In the genomic region with DNA sequence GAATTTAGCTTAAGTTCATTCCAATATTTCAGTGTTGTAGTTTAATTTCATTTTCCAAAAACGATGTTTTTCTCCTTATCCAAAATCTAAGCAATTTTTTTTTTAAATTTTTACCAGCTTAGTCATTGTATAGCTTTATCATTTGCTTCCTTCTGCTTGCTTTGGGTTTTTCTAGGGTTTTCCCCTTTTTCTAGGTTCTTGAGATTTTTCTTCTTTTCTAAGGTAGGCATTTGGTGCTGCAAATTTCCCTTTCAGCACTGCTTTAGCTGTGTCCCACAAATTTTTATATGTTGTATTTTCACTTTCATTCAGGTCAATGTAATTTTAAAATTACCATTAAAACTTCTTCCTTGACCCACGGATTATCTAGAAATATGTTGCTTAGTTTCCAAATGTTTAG, we compare ENCODE assay signal across 25 cellular contexts. TPM values are rescaled to one million over a fixed set of nuclear protein-coding genes. Genes with fewer than 3 reads are reported as not detected.
DNase-seq lines count a peak whose midpoint lies in the region; ATAC-seq and TF ChIP-seq lines count a peak whose summit lies in the region.
"Had no signal": no experiment of that assay in that cellular context is flagged by ENCODE, and none has a peak within 500 bp of the region (broad histone marks: within the 10 kb centered on the region; RNA-seq: fewer than 3 reads in every experiment).

No MANE protein-coding gene starts in this region.

- H3K27me3 Mint-ChIP-seq in natural killer cell treated with Interleukin-12 subunit alpha and Interleukin-12 subunit beta and Interleukin-15 and Interleukin-18, amount 100 ng/mL, for 72 hours = peaks cover 0 to 15% of the 10 kb centered on the region in 2 donors
- H3K27me3 Mint-ChIP-seq in natural killer cell (ENCODE audit: low read depth in 2 of 2) (peaks cover 13 to 59% of the 10 kb centered on the region in 2 donors), activated B cell treated with CpG ODN at 0.5 μM for 24 hours (peaks cover 2% of the 10 kb centered on the region)

- no peak for ATAC-seq in natural killer cell treated with Interleukin-12 subunit alpha and Interleukin-12 subunit beta and Interleukin-15 and Interleukin-18, amount 100 ng/mL, for 72 hours
- ATAC-seq in natural killer cell = no peak
- peak; percentile 59 for ATAC-seq in activated B cell treated with CpG ODN at 0.5 μM for 24 hours (ENCODE audit: low read depth)
- no peak for ATAC-seq in HG03025 (IDR thresholded peaks at IDR 0.05; ENCODE audit: low FRiP score, unreplicated experiment)
- ATAC-seq: HCT116, HepG2, K562, Right ventricle myocardium inferior had no signal

- H3K4me3 ChIP-seq in KMS-11 (IDR thresholded peaks at IDR 0.05; ENCODE audit: insufficient read depth, low read depth, low read length) (no peak overlapping the region), A673 (ENCODE audit: low read depth, low read length, poor library complexity, severe bottlenecking) (no peak overlapping the region), ovary (no peak overlapping the region)
- H3K4me3 ChIP-seq: BLaER1 treated with 17β-estradiol and CSF1 and Interleukin-3, amounts not matched to agents 10 nM and 100 nM; K562; SJSA1 had no signal

- H3K36me3 ChIP-seq in KMS-11 (ENCODE audit: insufficient read depth) (no peaks in the 10 kb centered on the region), A673 (ENCODE audit: insufficient read depth, low read length, poor library complexity, severe bottlenecking) (no peaks in the 10 kb centered on the region), ovary (no peaks in the 10 kb centered on the region)
- H3K36me3 ChIP-seq: BLaER1 treated with 17β-estradiol and CSF1 and Interleukin-3, amounts not matched to agents 10 nM and 100 nM; SJSA1 had no signal

- no peaks in the 10 kb centered on the region for H4K20me1 ChIP-seq in KMS-11 (ENCODE audit: insufficient read depth)
- H4K20me1 ChIP-seq: BLaER1 treated with 17β-estradiol and CSF1 and Interleukin-3, amounts not matched to agents 10 nM and 100 nM had no signal

- H3K9me3 ChIP-seq in A673 (ENCODE audit: low read depth, low read length, poor library complexity, severe bottlenecking) (no peaks in the 10 kb centered on the region), ovary (no peaks in the 10 kb centered on the region)
- H3K9me3 ChIP-seq: BLaER1 treated with 17β-estradiol and CSF1 and Interleukin-3, amounts not matched to agents 10 nM and 100 nM; SJSA1 had no signal

- no peak for DNase-seq in natural killer cell treated with Interleukin-12 subunit alpha and Interleukin-12 subunit beta and Interleukin-15 and Interleukin-18, amount 100 ng/mL, for 72 hours (ENCODE audit: low spot score)
- DNase-seq in natural killer cell (no peak), activated B cell treated with CpG ODN at 0.5 μM for 24 hours (no peak), A673 (ENCODE audit: low spot score) (no peak), epidermal melanocyte (ENCODE audit: insufficient read length, low spot score) (no peak), ovary (no peak)
- DNase-seq: Calu3; CD8-positive, alpha-beta memory T cell; NCI-H1092 treated with DMSO at 0.1 percent for 48 hours; NCI-H1436 treated with DMSO at 0.1 percent for 48 hours; NCI-H1930; NCI-H2227 treated with DMSO at 0.1 percent for 48 hours; NCI-H510A treated with DMSO at 0.1 percent for 48 hours; NCI-H774; T-helper 1 cell had no signal

- H3K9me3 Mint-ChIP-seq in natural killer cell treated with Interleukin-12 subunit alpha and Interleukin-12 subunit beta and Interleukin-15 and Interleukin-18, amount 100 ng/mL, for 72 hours = no peaks in the 10 kb centered on the region
- H3K9me3 Mint-ChIP-seq in natural killer cell = no peaks in the 10 kb centered on the region
- no peaks in the 10 kb centered on the region for H3K9me3 Mint-ChIP-seq in activated B cell treated with CpG ODN at 0.5 μM for 24 hours
- H3K9me3 Mint-ChIP-seq: CD8-positive, alpha-beta memory T cell had no signal

- intact Hi-C loops in natural killer cell (cut with micrococcal nuclease) (no loop called here), activated B cell treated with CpG ODN at 0.5 μM for 24 hours (cut with micrococcal nuclease) (loop anchor here (5.0 kb wide), 1 partner anchor 746 kb away; no protein-coding TSS in a partner anchor), A673 (cut with micrococcal nuclease; ENCODE audit: unreplicated experiment) (no loop called here), ovary (cut with DNase I) (no loop called here)

- H3K27ac ChIP-seq in KMS-11 = no peak overlapping the region
- H3K27ac ChIP-seq in A673 (ENCODE audit: low read depth, low read length, poor library complexity, severe bottlenecking) = no peak overlapping the region
- no peak overlapping the region for H3K27ac ChIP-seq in ovary
- H3K27ac ChIP-seq: 22Rv1; BLaER1 treated with 17β-estradiol and CSF1 and Interleukin-3, amounts not matched to agents 10 nM and 100 nM; HL-60; SJSA1 had no signal

- BruUV-seq in A673 (replicated peaks; lab: Mats Ljungman, UMichigan) = no TSS peak

- WGBS in ovary, 3 donors = 37 to 58% (median 58%) methylated on average over 2 of the region's 2 CpGs

- peak overlapping the region; percentile 22 for H3K4me3 Mint-ChIP-seq in natural killer cell treated with Interleukin-12 subunit alpha and Interleukin-12 subunit beta and Interleukin-15 and Interleukin-18, amount 100 ng/mL, for 72 hours
- H3K4me3 Mint-ChIP-seq in natural killer cell (no peak overlapping the region), activated B cell treated with CpG ODN at 0.5 μM for 24 hours (peak overlapping the region; percentile 21)
- H3K4me3 Mint-ChIP-seq: CD8-positive, alpha-beta memory T cell had no signal

- no peaks in the 10 kb centered on the region for H3K79me2 ChIP-seq in KMS-11 (ENCODE audit: insufficient read depth, low read depth)

- H3K36me3 Mint-ChIP-seq in natural killer cell treated with Interleukin-12 subunit alpha and Interleukin-12 subunit beta and Interleukin-15 and Interleukin-18, amount 100 ng/mL, for 72 hours = peaks cover 4% of the 10 kb centered on the region
- no peaks in the 10 kb centered on the region for H3K36me3 Mint-ChIP-seq in natural killer cell
- H3K36me3 Mint-ChIP-seq in activated B cell treated with CpG ODN at 0.5 μM for 24 hours (ENCODE audit: low read depth) = no peaks in the 10 kb centered on the region
- H3K36me3 Mint-ChIP-seq: CD8-positive, alpha-beta memory T cell had no signal

- peaks cover 18 to 21% of the 10 kb centered on the region in 2 donors for H3K4me1 Mint-ChIP-seq in natural killer cell treated with Interleukin-12 subunit alpha and Interleukin-12 subunit beta and Interleukin-15 and Interleukin-18, amount 100 ng/mL, for 72 hours (ENCODE audit: low read depth in 2 of 2)
- H3K4me1 Mint-ChIP-seq in natural killer cell (peaks cover 0 to 4% of the 10 kb centered on the region in 2 donors), activated B cell treated with CpG ODN at 0.5 μM for 24 hours (peaks cover 53% of the 10 kb centered on the region)

- CTCF ChIA-PET in activated B cell treated with CpG ODN at 0.5 μM for 24 hours (lab: Charles Lee) = no interaction called here
- CTCF ChIA-PET in A673 (lab: Charles Lee) = no interaction called here

- TF ChIP-seq CTCF in natural killer cell (IDR thresholded peaks at IDR 0.05) (no peak), KMS-11 (conservative IDR thresholded peaks at IDR 0.05; ENCODE audit: low read depth, low read length) (no peak), activated B cell treated with CpG ODN at 0.5 μM for 24 hours (IDR thresholded peaks at IDR 0.05) (no peak), A673 (conservative IDR thresholded peaks at IDR 0.05; ENCODE audit: low read depth, low read length) (no peak), ovary (IDR thresholded peaks at IDR 0.05) (no peak)

- no peak overlapping the region for H3K9ac ChIP-seq in KMS-11
- H3K9ac ChIP-seq: BLaER1 treated with 17β-estradiol and CSF1 and Interleukin-3, amounts not matched to agents 10 nM and 100 nM had no signal

- POLR2A ChIA-PET in activated B cell treated with CpG ODN at 0.5 μM for 24 hours (lab: Charles Lee) = interaction anchor here (1.1 to 1.5 kb wide), 3 partner anchors 34 to 271 kb away, joined by 4 to 5 read pairs (median 4); partner anchors contain the start of genes CCDC112 and TICAM2
- POLR2A ChIA-PET in A673 (lab: Charles Lee; ENCODE audit: low non-redundant PET) = interaction anchor here (0.7 kb wide), 1 partner anchor 1337 kb away, joined by 4 read pairs; no protein-coding TSS in a partner anchor

- no peak for TF ChIP-seq POLR2A in ovary (IDR thresholded peaks at IDR 0.05)

- no peak overlapping the region for H3K27ac Mint-ChIP-seq in natural killer cell treated with Interleukin-12 subunit alpha and Interleukin-12 subunit beta and Interleukin-15 and Interleukin-18, amount 100 ng/mL, for 72 hours
- H3K27ac Mint-ChIP-seq in natural killer cell (no peak overlapping the region), activated B cell treated with CpG ODN at 0.5 μM for 24 hours (peak overlapping the region; percentile 62)
- H3K27ac Mint-ChIP-seq: CD8-positive, alpha-beta memory T cell had no signal

- peaks cover 85% of the 10 kb centered on the region for H3K4me1 ChIP-seq in KMS-11 (ENCODE audit: low read depth, poor library complexity, severe bottlenecking)
- H3K4me1 ChIP-seq in A673 (ENCODE audit: insufficient read depth, low read length, poor library complexity, severe bottlenecking) = no peaks in the 10 kb centered on the region
- H3K4me1 ChIP-seq in ovary (ENCODE audit: insufficient read depth) = no peaks in the 10 kb centered on the region
- H3K4me1 ChIP-seq: SJSA1 had no signal

- peak overlapping the region; percentile 27; the same call in 1 of the 2 replicates for H3K4me2 ChIP-seq in KMS-11

- no peak overlapping the region for H2AFZ ChIP-seq in KMS-11 (ENCODE audit: low read depth)

- no peaks in the 10 kb centered on the region for H3K27me3 ChIP-seq in KMS-11 (ENCODE audit: insufficient read depth, low read depth)
- H3K27me3 ChIP-seq in A673 (replicated peaks; ENCODE audit: insufficient read depth, low read depth, low read length, poor library complexity) = peaks cover under 1% of the 10 kb centered on the region
- H3K27me3 ChIP-seq in ovary = no peaks in the 10 kb centered on the region
- H3K27me3 ChIP-seq: BLaER1 treated with 17β-estradiol and CSF1 and Interleukin-3, amounts not matched to agents 10 nM and 100 nM; SJSA1 had no signal

- TF ChIP-seq EP300 in ovary (IDR thresholded peaks at IDR 0.05) = no peak

RNA-seq across cellular contexts. Expression of gene CCDC112, which starts 34.4 kb away (rescaled TPM):
- under 1 TPM; 0.29 to 0.86 TPM for total RNA-seq in natural killer cell treated with Interleukin-12 subunit alpha and Interleukin-12 subunit beta and Interleukin-15 and Interleukin-18, amount 100 ng/mL, for 72 hours
- total RNA-seq in natural killer cell = 1 to 10 TPM; 2.5 to 3.7 (median 3.1) TPM
- 5.2 and 5.3 TPM in 2 replicates for total RNA-seq in activated B cell treated with CpG ODN at 0.5 μM for 24 hours
- total RNA-seq in A673 (2021) = 13.4 and 14.2 TPM in 2 replicates
- 1 to 10 TPM; 1.5 to 5.6 (median 3.1) TPM for total RNA-seq in ovary
- polyA plus RNA-seq in ovary = 1 to 10 TPM; 2.2 to 4.4 TPM
